ENCODE assay signal across 20 cellular contexts in genomic region chr2:212970132-212970531, GRCh38.
DNase-seq lines count a peak whose midpoint lies in the region; ATAC-seq and TF ChIP-seq lines count a peak whose summit lies in the region.
"Had no signal": no experiment of that assay in that cellular context is flagged by ENCODE, and none has a peak within 500 bp of the region (broad histone marks: within the 10 kb centered on the region; RNA-seq: fewer than 3 reads in every experiment).

No MANE protein-coding gene starts in this region.

- ATAC-seq in HG03432 (IDR thresholded peaks at IDR 0.05; ENCODE audit: unreplicated experiment): no peak
- ATAC-seq: activated CD4-positive, CD25-positive, alpha-beta regulatory T cell treated with anti-CD3 and anti-CD28 coated beads, Interleukin-2, amount 50 U/mL, for 24 hours; right lobe of liver had no signal

- no peaks in the 10 kb centered on the region for H3K27me3 Mint-ChIP-seq in osteocyte (ENCODE audit: unreplicated experiment)

- H3K36me3 Mint-ChIP-seq in osteocyte (ENCODE audit: unreplicated experiment): peaks cover 5% of the 10 kb centered on the region
- H3K36me3 Mint-ChIP-seq: IgD-negative memory B cell, mesothelial cell of epicardium had no signal

- no peak overlapping the region for H3K4me3 Mint-ChIP-seq in osteocyte (ENCODE audit: unreplicated experiment)
- H3K4me3 Mint-ChIP-seq: IgD-negative memory B cell, mesothelial cell of epicardium had no signal

- TF ChIP-seq CTCF in AG10803 (conservative IDR thresholded peaks at IDR 0.05; ENCODE audit: low read length) (no peak), osteocyte (IDR thresholded peaks at IDR 0.05) (no peak)

- H3K27ac Mint-ChIP-seq in osteocyte (ENCODE audit: unreplicated experiment): peak overlapping the region; percentile 55
- H3K27ac Mint-ChIP-seq: IgD-negative memory B cell, mesothelial cell of epicardium had no signal

- peaks cover 30% of the 10 kb centered on the region for H3K4me1 Mint-ChIP-seq in osteocyte (ENCODE audit: unreplicated experiment)

- no peak overlapping the region for H3K4me3 ChIP-seq in AG10803 (ENCODE audit: low read length)
- H3K4me3 ChIP-seq: colonic mucosa, right lobe of liver had no signal

- no peaks in the 10 kb centered on the region for H3K9me3 Mint-ChIP-seq in osteocyte (ENCODE audit: unreplicated experiment)
- H3K9me3 Mint-ChIP-seq: IgD-negative memory B cell, mesothelial cell of epicardium had no signal

- peak; percentile 62 for DNase-seq in AG10803 (ENCODE audit: low read depth)
- peak; percentile 62 for DNase-seq in LHCN-M2 (ENCODE audit: low read depth)
- DNase-seq in fibroblast of gingiva (ENCODE audit: low read depth): peak; percentile 58
- DNase-seq in osteocyte (ENCODE audit: extremely low spot score, unreplicated experiment): no peak
- no peak for DNase-seq in activated CD4-positive, CD25-positive, alpha-beta regulatory T cell (lab: John Stamatoyannopoulos, UW)
- no peak for DNase-seq in globus pallidus (ENCODE audit: low spot score)
- DNase-seq in SK-N-DZ (ENCODE audit: low spot score): no peak
- DNase-seq: anterior cingulate cortex; colonic mucosa; hippocampal formation; NCI-H1048; NCI-H2081; NCI-H510A; right lobe of liver; SHP77; stimulated activated CD4-positive, alpha-beta T cell treated with anti-CD3 and anti-CD28 coated beads, Interleukin-2, amount 100 ng/mL, for 24 hours had no signal

Comparison
In these comparisons a context has a peak if more than half of its experiments do, and no peak if none do; other contexts are left out.
1. DNase-seq: peak in AG10803 (single experiment), LHCN-M2 (single experiment) and fibroblast of gingiva (single experiment); none in osteocyte (single experiment), activated CD4-positive, CD25-positive, alpha-beta regulatory T cell (0 of 4), globus pallidus (single experiment) and SK-N-DZ (single experiment).